Comparison of ENCODE assay signal across 19 cellular contexts in the genomic region with DNA sequence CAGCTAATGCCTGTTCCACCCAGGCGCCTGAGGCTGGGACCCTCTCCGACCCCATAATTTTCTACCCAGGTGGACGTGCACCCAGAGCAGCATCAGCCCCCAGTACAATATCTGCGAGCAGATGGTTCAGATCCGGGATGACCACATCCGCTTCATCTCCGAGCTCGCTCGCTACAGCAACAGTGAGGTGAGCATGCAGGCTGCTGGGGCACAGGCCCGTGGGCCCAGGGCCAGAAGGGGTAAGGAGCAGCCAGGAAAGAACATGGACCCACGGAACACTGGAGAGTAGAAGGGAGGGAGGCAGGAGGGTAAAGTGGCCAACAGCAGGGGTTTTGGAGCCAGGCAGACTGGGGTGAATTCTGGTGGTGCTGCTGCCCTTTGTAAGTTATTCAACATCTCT. TPM values are rescaled to one million over a fixed set of nuclear protein-coding genes. Genes with fewer than 3 reads are reported as not detected.
A peak's percentile ranks its signal among the peaks of the same experiment; 100 is the strongest.
DNase-seq lines count a peak whose midpoint lies in the region; ATAC-seq and TF ChIP-seq lines count a peak whose summit lies in the region.
"Had no signal": no experiment of that assay in that cellular context is flagged by ENCODE, and none has a peak within 500 bp of the region (broad histone marks: within the 10 kb centered on the region; RNA-seq: fewer than 3 reads in every experiment).

No MANE protein-coding gene starts in this region.

- no peaks in the 10 kb centered on the region for H3K9me3 Mint-ChIP-seq in activated CD4-positive, alpha-beta T cell treated with anti-CD3 and anti-CD28 coated beads, Interleukin-2, amount 10 ng/mL, durations not matched to agents 24 days and 14 days
- H3K9me3 Mint-ChIP-seq in activated naive CD8-positive, alpha-beta T cell (ENCODE audit: low read depth) = no peaks in the 10 kb centered on the region
- no peaks in the 10 kb centered on the region for H3K9me3 Mint-ChIP-seq in natural killer cell
- H3K9me3 Mint-ChIP-seq: GM23338 had no signal

- no peaks in the 10 kb centered on the region for H3K4me1 ChIP-seq in DND-41 (ENCODE audit: insufficient read depth, low read length)
- H3K4me1 ChIP-seq: foreskin keratinocyte, stomach, transverse colon had no signal

- peak overlapping the region; percentile 21; the same call in 1 of the 2 replicates for H3K27ac ChIP-seq in DND-41 (ENCODE audit: low read length)
- H3K27ac ChIP-seq: foreskin keratinocyte, stomach, transverse colon had no signal

- no peaks in the 10 kb centered on the region for H3K9me3 ChIP-seq in DND-41 (ENCODE audit: insufficient read depth, low read length, severe bottlenecking)
- H3K9me3 ChIP-seq: stomach, transverse colon had no signal

- H3K4me2 ChIP-seq in DND-41 (ENCODE audit: insufficient read depth, low read length) = no peak overlapping the region
- H3K4me2 ChIP-seq: GM23338 had no signal

- peaks cover 27% of the 10 kb centered on the region for H3K4me1 Mint-ChIP-seq in activated CD4-positive, alpha-beta T cell treated with anti-CD3 and anti-CD28 coated beads, Interleukin-2, amount 10 ng/mL, durations not matched to agents 24 days and 14 days
- peaks cover 56% of the 10 kb centered on the region for H3K4me1 Mint-ChIP-seq in activated naive CD8-positive, alpha-beta T cell (ENCODE audit: low read depth)
- H3K4me1 Mint-ChIP-seq in natural killer cell = peaks cover 25 to 34% of the 10 kb centered on the region in 2 donors
- H3K4me1 Mint-ChIP-seq: GM23338 had no signal

- no peak overlapping the region for H3K9ac ChIP-seq in DND-41 (ENCODE audit: low read depth, low read length)

- DNase-seq in activated CD4-positive, alpha-beta T cell treated with anti-CD3 and anti-CD28 coated beads, Interleukin-2, amount 10 ng/mL, durations not matched to agents 24 days and 14 days = no peak
- DNase-seq in activated CD4-positive, alpha-beta T cell treated with anti-CD3 and anti-CD28 coated beads for 4 hours = no peak
- DNase-seq in DND-41 (no peak), natural killer cell (no peak), NCI-H1105 (lab: John Stamatoyannopoulos, UW) (no peak), hypothalamus (lab: John Stamatoyannopoulos, UW) (no peak)
- DNase-seq: activated CD4-positive, CD25-positive, alpha-beta regulatory T cell treated with anti-CD3 and anti-CD28 coated beads, Interleukin-2, amount 50 U/mL, for 72 hours; effector CD4-positive, alpha-beta T cell; foreskin keratinocyte; left ventricle myocardium superior; NCI-H1092; NCI-H2029; NCI-H2227 treated with DMSO at 0.1 percent for 48 hours; OCI-M1; stomach; transverse colon had no signal

- no peaks in the 10 kb centered on the region for H4K20me1 ChIP-seq in DND-41 (ENCODE audit: insufficient read depth, low read length)

- H3K27ac Mint-ChIP-seq in activated CD4-positive, alpha-beta T cell treated with anti-CD3 and anti-CD28 coated beads, Interleukin-2, amount 10 ng/mL, durations not matched to agents 24 days and 14 days = peak overlapping the region; percentile 70
- peak overlapping the region; percentile 91 for H3K27ac Mint-ChIP-seq in activated naive CD8-positive, alpha-beta T cell
- peak overlapping the region; percentile 81 to 90 for H3K27ac Mint-ChIP-seq in natural killer cell
- H3K27ac Mint-ChIP-seq: GM23338 had no signal

- no peaks in the 10 kb centered on the region for H3K27me3 Mint-ChIP-seq in activated CD4-positive, alpha-beta T cell treated with anti-CD3 and anti-CD28 coated beads, Interleukin-2, amount 10 ng/mL, durations not matched to agents 24 days and 14 days
- H3K27me3 Mint-ChIP-seq in activated naive CD8-positive, alpha-beta T cell = no peaks in the 10 kb centered on the region
- H3K27me3 Mint-ChIP-seq in natural killer cell (ENCODE audit: low read depth in 2 of 2) = no peaks in the 10 kb centered on the region

- no peaks in the 10 kb centered on the region for H3K27me3 ChIP-seq in DND-41 (ENCODE audit: insufficient read depth, low read length, poor library complexity)
- H3K27me3 ChIP-seq: foreskin keratinocyte, transverse colon had no signal

- no peak overlapping the region for H2AFZ ChIP-seq in DND-41 (ENCODE audit: low read depth, low read length)
- H2AFZ ChIP-seq: GM23338 had no signal

- TF ChIP-seq CTCF in DND-41 (IDR thresholded peaks at IDR 0.05; ENCODE audit: borderline replicate concordance, extremely low read depth, low read length, poor library complexity, severe bottlenecking) (no peak), natural killer cell (IDR thresholded peaks at IDR 0.05) (no peak)

- H3K36me3 ChIP-seq in DND-41 (ENCODE audit: insufficient read depth, low read length) = peaks cover 93% of the 10 kb centered on the region
- H3K36me3 ChIP-seq: transverse colon had no signal

- ATAC-seq in DND-41 (ENCODE audit: insufficient read depth, low read depth) (no peak), natural killer cell (no peak), GM18868 (IDR thresholded peaks at IDR 0.05; ENCODE audit: unreplicated experiment) (no peak)

- no peak overlapping the region for H3K4me3 ChIP-seq in DND-41 (ENCODE audit: low read depth in 1 of 2, low read length in 2 of 2)
- H3K4me3 ChIP-seq: GM23338, stomach, transverse colon had no signal

- H3K4me3 Mint-ChIP-seq in activated CD4-positive, alpha-beta T cell treated with anti-CD3 and anti-CD28 coated beads, Interleukin-2, amount 10 ng/mL, durations not matched to agents 24 days and 14 days = no peak overlapping the region
- H3K4me3 Mint-ChIP-seq in activated naive CD8-positive, alpha-beta T cell = no peak overlapping the region
- no peak overlapping the region for H3K4me3 Mint-ChIP-seq in natural killer cell
- H3K4me3 Mint-ChIP-seq: GM23338 had no signal

- peaks cover 3% of the 10 kb centered on the region; the same call in 1 of the 2 replicates for H3K79me2 ChIP-seq in DND-41 (ENCODE audit: insufficient read depth, low read length)

- intact Hi-C loops in activated CD4-positive, alpha-beta T cell treated with anti-CD3 and anti-CD28 coated beads, Interleukin-2, amount 10 ng/mL, durations not matched to agents 24 days and 14 days (cut with micrococcal nuclease) = no loop called here
- intact Hi-C loops in natural killer cell (cut with micrococcal nuclease) = no loop called here

- peaks cover 54% of the 10 kb centered on the region for H3K36me3 Mint-ChIP-seq in activated CD4-positive, alpha-beta T cell treated with anti-CD3 and anti-CD28 coated beads, Interleukin-2, amount 10 ng/mL, durations not matched to agents 24 days and 14 days (ENCODE audit: low read depth)
- H3K36me3 Mint-ChIP-seq in activated naive CD8-positive, alpha-beta T cell = peaks cover 14% of the 10 kb centered on the region
- H3K36me3 Mint-ChIP-seq in natural killer cell = no peaks in the 10 kb centered on the region

RNA-seq across cellular contexts. Expression of a gene that starts 45.7 kb away (rescaled TPM):
- total RNA-seq in activated CD4-positive, alpha-beta T cell treated with anti-CD3 and anti-CD28 coated beads, Interleukin-2, amount 10 ng/mL, durations not matched to agents 24 days and 14 days = 180 and 193 TPM in 2 replicates
- total RNA-seq in natural killer cell = 100 to 1,000 TPM; 464 to 542 (median 532) TPM
